In the genomic region with DNA sequence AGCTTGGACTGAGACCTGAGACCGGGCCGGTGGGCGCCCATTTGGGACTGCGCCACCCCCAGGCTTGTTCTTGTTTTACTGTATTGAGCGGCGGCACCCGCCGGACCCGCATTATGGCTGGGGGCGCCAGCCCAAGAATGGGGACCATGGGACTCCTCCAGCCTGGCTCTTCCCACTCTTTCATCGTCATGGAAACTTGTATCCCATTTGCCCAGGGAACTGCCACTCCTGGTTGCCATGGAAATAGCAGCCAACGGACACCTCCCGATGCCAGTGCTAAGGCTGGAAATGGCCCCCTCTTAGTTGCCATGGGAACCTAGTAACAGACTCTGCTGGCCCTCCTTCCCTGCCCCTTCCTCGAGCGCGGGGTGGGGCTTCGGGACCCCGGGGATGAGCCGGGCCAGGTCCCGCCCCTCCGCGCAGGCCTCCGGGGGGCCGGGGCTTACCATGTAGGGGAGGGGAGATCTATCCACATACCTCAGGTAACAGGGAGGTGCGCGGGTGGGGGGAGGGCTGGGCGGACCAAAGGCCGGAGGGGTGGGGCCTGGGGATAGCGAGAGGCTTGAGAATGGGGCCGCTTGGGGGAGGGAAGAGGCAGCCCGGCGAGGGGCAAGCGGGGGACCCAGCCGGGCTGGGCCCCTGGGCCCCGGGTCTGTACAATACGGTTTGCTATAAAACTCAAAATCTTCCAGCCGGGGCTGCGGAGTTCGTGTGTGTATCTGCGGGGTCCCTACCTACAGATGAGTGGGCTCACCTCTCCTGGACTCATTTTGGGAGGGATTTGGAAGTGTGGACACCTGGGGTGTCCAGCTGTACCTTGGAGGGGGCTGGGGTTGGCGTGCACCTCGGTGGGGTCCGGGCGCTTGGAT, we compare ENCODE assay signal across 1 cellular context.
TF ChIP-seq lines count a peak whose summit lies in the region.

No MANE protein-coding gene starts in this region.

TF ChIP-seq in GM12878, 131 proteins besides CTCF, POLR2A, EP300 and RAD21 (continued from another document):
- TF ChIP-seq, protein P1, sequence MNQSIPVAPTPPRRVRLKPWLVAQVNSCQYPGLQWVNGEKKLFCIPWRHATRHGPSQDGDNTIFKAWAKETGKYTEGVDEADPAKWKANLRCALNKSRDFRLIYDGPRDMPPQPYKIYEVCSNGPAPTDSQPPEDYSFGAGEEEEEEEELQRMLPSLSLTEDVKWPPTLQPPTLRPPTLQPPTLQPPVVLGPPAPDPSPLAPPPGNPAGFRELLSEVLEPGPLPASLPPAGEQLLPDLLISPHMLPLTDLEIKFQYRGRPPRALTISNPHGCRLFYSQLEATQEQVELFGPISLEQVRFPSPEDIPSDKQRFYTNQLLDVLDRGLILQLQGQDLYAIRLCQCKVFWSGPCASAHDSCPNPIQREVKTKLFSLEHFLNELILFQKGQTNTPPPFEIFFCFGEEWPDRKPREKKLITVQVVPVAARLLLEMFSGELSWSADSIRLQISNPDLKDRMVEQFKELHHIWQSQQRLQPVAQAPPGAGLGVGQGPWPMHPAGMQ (IDR thresholded peaks at IDR 0.05; ENCODE audit: borderline replicate concordance): no peak
- TF ChIP-seq, protein P2, sequence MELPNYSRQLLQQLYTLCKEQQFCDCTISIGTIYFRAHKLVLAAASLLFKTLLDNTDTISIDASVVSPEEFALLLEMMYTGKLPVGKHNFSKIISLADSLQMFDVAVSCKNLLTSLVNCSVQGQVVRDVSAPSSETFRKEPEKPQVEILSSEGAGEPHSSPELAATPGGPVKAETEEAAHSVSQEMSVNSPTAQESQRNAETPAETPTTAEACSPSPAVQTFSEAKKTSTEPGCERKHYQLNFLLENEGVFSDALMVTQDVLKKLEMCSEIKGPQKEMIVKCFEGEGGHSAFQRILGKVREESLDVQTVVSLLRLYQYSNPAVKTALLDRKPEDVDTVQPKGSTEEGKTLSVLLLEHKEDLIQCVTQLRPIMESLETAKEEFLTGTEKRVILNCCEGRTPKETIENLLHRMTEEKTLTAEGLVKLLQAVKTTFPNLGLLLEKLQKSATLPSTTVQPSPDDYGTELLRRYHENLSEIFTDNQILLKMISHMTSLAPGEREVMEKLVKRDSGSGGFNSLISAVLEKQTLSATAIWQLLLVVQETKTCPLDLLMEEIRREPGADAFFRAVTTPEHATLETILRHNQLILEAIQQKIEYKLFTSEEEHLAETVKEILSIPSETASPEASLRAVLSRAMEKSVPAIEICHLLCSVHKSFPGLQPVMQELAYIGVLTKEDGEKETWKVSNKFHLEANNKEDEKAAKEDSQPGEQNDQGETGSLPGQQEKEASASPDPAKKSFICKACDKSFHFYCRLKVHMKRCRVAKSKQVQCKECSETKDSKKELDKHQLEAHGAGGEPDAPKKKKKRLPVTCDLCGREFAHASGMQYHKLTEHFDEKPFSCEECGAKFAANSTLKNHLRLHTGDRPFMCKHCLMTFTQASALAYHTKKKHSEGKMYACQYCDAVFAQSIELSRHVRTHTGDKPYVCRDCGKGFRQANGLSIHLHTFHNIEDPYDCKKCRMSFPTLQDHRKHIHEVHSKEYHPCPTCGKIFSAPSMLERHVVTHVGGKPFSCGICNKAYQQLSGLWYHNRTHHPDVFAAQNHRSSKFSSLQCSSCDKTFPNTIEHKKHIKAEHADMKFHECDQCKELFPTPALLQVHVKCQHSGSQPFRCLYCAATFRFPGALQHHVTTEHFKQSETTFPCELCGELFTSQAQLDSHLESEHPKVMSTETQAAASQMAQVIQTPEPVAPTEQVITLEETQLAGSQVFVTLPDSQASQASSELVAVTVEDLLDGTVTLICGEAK (IDR thresholded peaks at IDR 0.05; ENCODE audit: borderline replicate concordance): no peak
- TF ChIP-seq SREBF1 (IDR thresholded peaks at IDR 0.05; ENCODE audit: low read length) (no peak), EZH2 (IDR thresholded peaks at IDR 0.05; ENCODE audit: borderline replicate concordance, control insufficient read depth, low read depth, low read length) (no peak), RAD51 (IDR thresholded peaks at IDR 0.05) (no peak), PAX8 (IDR thresholded peaks at IDR 0.05) (no peak), CHD2 (IDR thresholded peaks at IDR 0.05; ENCODE audit: borderline replicate concordance, low read depth, low read length) (no peak), MTA2 (IDR thresholded peaks at IDR 0.05; ENCODE audit: low read depth) (peak; percentile 20; the same call in 1 of the 2 replicates), PAX5 (IDR thresholded peaks at IDR 0.05; ENCODE audit: borderline replicate concordance, low read depth, low read length) (no peak), ZNF622 (IDR thresholded peaks at IDR 0.05) (no peak), GATAD2B (conservative IDR thresholded peaks at IDR 0.05; ENCODE audit: low read depth) (no peak), FOXM1 (IDR thresholded peaks at IDR 0.05; ENCODE audit: low read depth, low read length) (no peak), ASH2L (IDR thresholded peaks at IDR 0.05; ENCODE audit: borderline replicate concordance, low read depth) (no peak), RUNX3 (IDR thresholded peaks at IDR 0.05; ENCODE audit: low read length) (no peak), POLR2AphosphoS5 (IDR thresholded peaks at IDR 0.05; ENCODE audit: low read length) (no peak), KDM1A (IDR thresholded peaks at IDR 0.05; ENCODE audit: borderline replicate concordance) (no peak), NFIC (IDR thresholded peaks at IDR 0.05; ENCODE audit: low read depth, low read length) (no peak), STAT1 (conservative IDR thresholded peaks at IDR 0.05) (no peak), TAF1 (IDR thresholded peaks at IDR 0.05; ENCODE audit: borderline replicate concordance, low read depth, low read length) (no peak), SMAD5 (IDR thresholded peaks at IDR 0.05; ENCODE audit: low read depth) (no peak), WRNIP1 (IDR thresholded peaks at IDR 0.05; ENCODE audit: borderline replicate concordance, low read depth, low read length) (no peak)
- TF ChIP-seq, protein P3, sequence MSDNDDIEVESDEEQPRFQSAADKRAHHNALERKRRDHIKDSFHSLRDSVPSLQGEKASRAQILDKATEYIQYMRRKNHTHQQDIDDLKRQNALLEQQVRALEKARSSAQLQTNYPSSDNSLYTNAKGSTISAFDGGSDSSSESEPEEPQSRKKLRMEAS (IDR thresholded peaks at IDR 0.05; ENCODE audit: low read depth, low read length): no peak
- TF ChIP-seq, protein P4, sequence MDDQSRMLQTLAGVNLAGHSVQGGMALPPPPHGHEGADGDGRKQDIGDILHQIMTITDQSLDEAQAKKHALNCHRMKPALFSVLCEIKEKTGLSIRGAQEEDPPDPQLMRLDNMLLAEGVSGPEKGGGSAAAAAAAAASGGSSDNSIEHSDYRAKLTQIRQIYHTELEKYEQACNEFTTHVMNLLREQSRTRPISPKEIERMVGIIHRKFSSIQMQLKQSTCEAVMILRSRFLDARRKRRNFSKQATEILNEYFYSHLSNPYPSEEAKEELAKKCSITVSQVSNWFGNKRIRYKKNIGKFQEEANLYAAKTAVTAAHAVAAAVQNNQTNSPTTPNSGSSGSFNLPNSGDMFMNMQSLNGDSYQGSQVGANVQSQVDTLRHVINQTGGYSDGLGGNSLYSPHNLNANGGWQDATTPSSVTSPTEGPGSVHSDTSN (IDR thresholded peaks at IDR 0.05; ENCODE audit: insufficient replicate concordance, low read depth, low read length): peak; percentile 92
- TF ChIP-seq, protein P5, sequence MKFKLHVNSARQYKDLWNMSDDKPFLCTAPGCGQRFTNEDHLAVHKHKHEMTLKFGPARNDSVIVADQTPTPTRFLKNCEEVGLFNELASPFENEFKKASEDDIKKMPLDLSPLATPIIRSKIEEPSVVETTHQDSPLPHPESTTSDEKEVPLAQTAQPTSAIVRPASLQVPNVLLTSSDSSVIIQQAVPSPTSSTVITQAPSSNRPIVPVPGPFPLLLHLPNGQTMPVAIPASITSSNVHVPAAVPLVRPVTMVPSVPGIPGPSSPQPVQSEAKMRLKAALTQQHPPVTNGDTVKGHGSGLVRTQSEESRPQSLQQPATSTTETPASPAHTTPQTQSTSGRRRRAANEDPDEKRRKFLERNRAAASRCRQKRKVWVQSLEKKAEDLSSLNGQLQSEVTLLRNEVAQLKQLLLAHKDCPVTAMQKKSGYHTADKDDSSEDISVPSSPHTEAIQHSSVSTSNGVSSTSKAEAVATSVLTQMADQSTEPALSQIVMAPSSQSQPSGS (IDR thresholded peaks at IDR 0.05; ENCODE audit: low read length): no peak
- TF ChIP-seq, protein P6, sequence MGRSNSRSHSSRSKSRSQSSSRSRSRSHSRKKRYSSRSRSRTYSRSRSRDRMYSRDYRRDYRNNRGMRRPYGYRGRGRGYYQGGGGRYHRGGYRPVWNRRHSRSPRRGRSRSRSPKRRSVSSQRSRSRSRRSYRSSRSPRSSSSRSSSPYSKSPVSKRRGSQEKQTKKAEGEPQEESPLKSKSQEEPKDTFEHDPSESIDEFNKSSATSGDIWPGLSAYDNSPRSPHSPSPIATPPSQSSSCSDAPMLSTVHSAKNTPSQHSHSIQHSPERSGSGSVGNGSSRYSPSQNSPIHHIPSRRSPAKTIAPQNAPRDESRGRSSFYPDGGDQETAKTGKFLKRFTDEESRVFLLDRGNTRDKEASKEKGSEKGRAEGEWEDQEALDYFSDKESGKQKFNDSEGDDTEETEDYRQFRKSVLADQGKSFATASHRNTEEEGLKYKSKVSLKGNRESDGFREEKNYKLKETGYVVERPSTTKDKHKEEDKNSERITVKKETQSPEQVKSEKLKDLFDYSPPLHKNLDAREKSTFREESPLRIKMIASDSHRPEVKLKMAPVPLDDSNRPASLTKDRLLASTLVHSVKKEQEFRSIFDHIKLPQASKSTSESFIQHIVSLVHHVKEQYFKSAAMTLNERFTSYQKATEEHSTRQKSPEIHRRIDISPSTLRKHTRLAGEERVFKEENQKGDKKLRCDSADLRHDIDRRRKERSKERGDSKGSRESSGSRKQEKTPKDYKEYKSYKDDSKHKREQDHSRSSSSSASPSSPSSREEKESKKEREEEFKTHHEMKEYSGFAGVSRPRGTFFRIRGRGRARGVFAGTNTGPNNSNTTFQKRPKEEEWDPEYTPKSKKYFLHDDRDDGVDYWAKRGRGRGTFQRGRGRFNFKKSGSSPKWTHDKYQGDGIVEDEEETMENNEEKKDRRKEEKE (IDR thresholded peaks at IDR 0.05): no peak
TF ChIP-seq in GM12878: peak in this region for 6.
